7 cellular contexts compared by ENCODE assay signal in genomic region chr14:50955373-50956043, GRCh38.
DNase-seq lines count a peak whose midpoint lies in the region; ATAC-seq and TF ChIP-seq lines count a peak whose summit lies in the region.

No MANE protein-coding gene starts in this region.

- H3K4me1 Mint-ChIP-seq in nephron = peaks cover 5% of the 10 kb centered on the region

- H3K4me3 Mint-ChIP-seq in nephron = no peak overlapping the region

- TF ChIP-seq CTCF in epithelial cell of esophagus (IDR thresholded peaks at IDR 0.05; ENCODE audit: insufficient read depth, low read depth, low read length, missing control alignments) (peak; percentile 63), nephron (IDR thresholded peaks at IDR 0.05; ENCODE audit: unreplicated experiment in 3 of 3) (peak in 2 of 3 experiments; percentile 13 to 28)

- DNase-seq in ELF-1 (ENCODE audit: low read depth, low spot score) (peak; percentile 92), SIG-M5 (lab: John Stamatoyannopoulos, UW) (peak; percentile 35), epithelial cell of esophagus (ENCODE audit: low read depth) (peak; percentile 100), NCI-H2107 treated with DMSO at 0.1 percent for 48 hours (lab: John Stamatoyannopoulos, UW; ENCODE audit: unreplicated experiment) (no peak)

- TF ChIP-seq EP300 in Ishikawa (IDR thresholded peaks at IDR 0.05; ENCODE audit: borderline replicate concordance) = no peak

- H3K9me3 Mint-ChIP-seq in nephron = no peaks in the 10 kb centered on the region

- peak overlapping the region in 2 of 3 experiments; percentile 19 to 55 for H3K27ac Mint-ChIP-seq in nephron

- TF ChIP-seq RAD21 in Ishikawa (IDR thresholded peaks at IDR 0.05; ENCODE audit: low read depth) = peak; percentile 31; the same call in 1 of the 2 replicates

- no peak for ATAC-seq in GM21447 (IDR thresholded peaks at IDR 0.05; ENCODE audit: unreplicated experiment)

- H3K4me3 ChIP-seq in epithelial cell of esophagus (ENCODE audit: low read length) = no peak overlapping the region

- H3K27me3 Mint-ChIP-seq in nephron (ENCODE audit: low read depth) = no peaks in the 10 kb centered on the region

- no peaks in the 10 kb centered on the region for H3K36me3 Mint-ChIP-seq in nephron (ENCODE audit: low read depth)

TF ChIP-seq in Ishikawa, 13 proteins besides CTCF, POLR2A, EP300 and RAD21:
- TF ChIP-seq TAF1 (IDR thresholded peaks at IDR 0.05; ENCODE audit: low read depth) (no peak), MAX (IDR thresholded peaks at IDR 0.05) (no peak), TEAD4 (IDR thresholded peaks at IDR 0.05) (no peak), CREB1 (IDR thresholded peaks at IDR 0.05; ENCODE audit: low read depth) (no peak), NFIC (IDR thresholded peaks at IDR 0.05) (no peak), FOXM1 (IDR thresholded peaks at IDR 0.05; ENCODE audit: borderline replicate concordance, low read depth) (no peak), CEBPB (IDR thresholded peaks at IDR 0.05) (no peak), TCF12 (IDR thresholded peaks at IDR 0.05; ENCODE audit: low read depth) (no peak), YY1 (IDR thresholded peaks at IDR 0.05; ENCODE audit: low read depth) (no peak), ZBTB7A (IDR thresholded peaks at IDR 0.05; ENCODE audit: low read depth) (no peak), EGR1 (IDR thresholded peaks at IDR 0.05) (no peak)
- TF ChIP-seq, protein P1, sequence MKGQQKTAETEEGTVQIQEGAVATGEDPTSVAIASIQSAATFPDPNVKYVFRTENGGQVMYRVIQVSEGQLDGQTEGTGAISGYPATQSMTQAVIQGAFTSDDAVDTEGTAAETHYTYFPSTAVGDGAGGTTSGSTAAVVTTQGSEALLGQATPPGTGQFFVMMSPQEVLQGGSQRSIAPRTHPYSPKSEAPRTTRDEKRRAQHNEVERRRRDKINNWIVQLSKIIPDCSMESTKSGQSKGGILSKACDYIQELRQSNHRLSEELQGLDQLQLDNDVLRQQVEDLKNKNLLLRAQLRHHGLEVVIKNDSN (IDR thresholded peaks at IDR 0.05) = no peak
- TF ChIP-seq, protein P2, sequence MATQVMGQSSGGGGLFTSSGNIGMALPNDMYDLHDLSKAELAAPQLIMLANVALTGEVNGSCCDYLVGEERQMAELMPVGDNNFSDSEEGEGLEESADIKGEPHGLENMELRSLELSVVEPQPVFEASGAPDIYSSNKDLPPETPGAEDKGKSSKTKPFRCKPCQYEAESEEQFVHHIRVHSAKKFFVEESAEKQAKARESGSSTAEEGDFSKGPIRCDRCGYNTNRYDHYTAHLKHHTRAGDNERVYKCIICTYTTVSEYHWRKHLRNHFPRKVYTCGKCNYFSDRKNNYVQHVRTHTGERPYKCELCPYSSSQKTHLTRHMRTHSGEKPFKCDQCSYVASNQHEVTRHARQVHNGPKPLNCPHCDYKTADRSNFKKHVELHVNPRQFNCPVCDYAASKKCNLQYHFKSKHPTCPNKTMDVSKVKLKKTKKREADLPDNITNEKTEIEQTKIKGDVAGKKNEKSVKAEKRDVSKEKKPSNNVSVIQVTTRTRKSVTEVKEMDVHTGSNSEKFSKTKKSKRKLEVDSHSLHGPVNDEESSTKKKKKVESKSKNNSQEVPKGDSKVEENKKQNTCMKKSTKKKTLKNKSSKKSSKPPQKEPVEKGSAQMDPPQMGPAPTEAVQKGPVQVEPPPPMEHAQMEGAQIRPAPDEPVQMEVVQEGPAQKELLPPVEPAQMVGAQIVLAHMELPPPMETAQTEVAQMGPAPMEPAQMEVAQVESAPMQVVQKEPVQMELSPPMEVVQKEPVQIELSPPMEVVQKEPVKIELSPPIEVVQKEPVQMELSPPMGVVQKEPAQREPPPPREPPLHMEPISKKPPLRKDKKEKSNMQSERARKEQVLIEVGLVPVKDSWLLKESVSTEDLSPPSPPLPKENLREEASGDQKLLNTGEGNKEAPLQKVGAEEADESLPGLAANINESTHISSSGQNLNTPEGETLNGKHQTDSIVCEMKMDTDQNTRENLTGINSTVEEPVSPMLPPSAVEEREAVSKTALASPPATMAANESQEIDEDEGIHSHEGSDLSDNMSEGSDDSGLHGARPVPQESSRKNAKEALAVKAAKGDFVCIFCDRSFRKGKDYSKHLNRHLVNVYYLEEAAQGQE (IDR thresholded peaks at IDR 0.05; ENCODE audit: low read depth) = no peak
